Comparison of ENCODE assay signal across 29 cellular contexts in the genomic region with DNA sequence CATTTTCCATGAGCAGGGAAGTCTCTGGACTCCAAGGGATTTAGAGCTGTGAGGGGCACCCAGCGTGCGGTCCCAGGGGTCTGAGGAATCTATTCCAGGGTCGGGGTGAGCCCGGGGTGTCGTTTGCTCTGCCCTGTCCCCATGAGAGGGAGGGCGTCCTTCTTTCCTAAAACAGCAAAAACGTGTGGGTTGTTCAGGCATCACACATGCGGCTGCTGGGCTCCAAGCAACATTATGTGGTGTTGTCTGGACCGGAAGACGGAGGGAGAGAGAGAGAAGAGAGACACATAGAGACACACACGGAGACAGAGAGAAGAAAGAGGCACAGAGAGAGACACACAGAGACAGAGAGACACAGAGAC. TPM values are rescaled to one million over a fixed set of nuclear protein-coding genes. Genes with fewer than 3 reads are reported as not detected.
DNase-seq lines count a peak whose midpoint lies in the region; ATAC-seq and TF ChIP-seq lines count a peak whose summit lies in the region.
"Had no signal": no experiment of that assay in that cellular context is flagged by ENCODE, and none has a peak within 500 bp of the region (broad histone marks: within the 10 kb centered on the region; RNA-seq: fewer than 3 reads in every experiment).

No MANE protein-coding gene starts in this region.

- WGBS in mammary epithelial cell (ENCODE audit: low coverage, missing lambda C conversion rate), result 71% methylated on average over 8 of the region's 11 CpGs
- WGBS in heart left ventricle, 4 donors, result 62 to 75% (median 64%) methylated on average over 11 of the region's 11 CpGs

- DNase-seq in breast epithelium (ENCODE audit: low spot score in 2 of 2), result peak; percentile 6 to 45
- DNase-seq in mammary epithelial cell, result no peak
- DNase-seq in heart left ventricle, result no peak
- no peak for DNase-seq in osteoblast (ENCODE audit: insufficient read length, low spot score, missing footprints)
- no peak for DNase-seq in activated CD8-positive, alpha-beta memory T cell treated with anti-CD3 and anti-CD28 coated beads, Interleukin-2, amount 10 ng/mL, durations not matched to agents 7 days and 5 days
- DNase-seq in activated naive CD4-positive, alpha-beta T cell treated with anti-CD3 and anti-CD28 coated beads for 36 hours, result no peak
- DNase-seq: activated CD4-positive, CD25-positive, alpha-beta regulatory T cell treated with anti-CD3 and anti-CD28 coated beads, Interleukin-2, amount 50 U/mL, for 72 hours; activated CD8-positive, alpha-beta T cell treated with anti-CD3 and anti-CD28 coated beads, Interleukin-2, amount 10 ng/mL, durations not matched to agents 7 days and 5 days; activated gamma-delta T cell treated with Interleukin-2 at 50 U/mL for 16 hours; AML-193; CD8-positive, alpha-beta memory T cell; GOT3; left colon; natural killer cell; NCI-H187; NCI-H2171 treated with DMSO at 0.1 percent for 48 hours; NCI-H526; SJCRH30; stimulated activated naive CD8-positive, alpha-beta T cell treated with anti-CD3 and anti-CD28 coated beads, Interleukin-15, amount 100 ng/mL, for 72 hours; transverse colon had no signal

- no peaks in the 10 kb centered on the region for H3K9me3 Mint-ChIP-seq in activated CD8-positive, alpha-beta memory T cell treated with anti-CD3 and anti-CD28 coated beads, Interleukin-2, amount 10 ng/mL, durations not matched to agents 7 days and 5 days (ENCODE audit: low read depth)
- no peaks in the 10 kb centered on the region for H3K9me3 Mint-ChIP-seq in activated naive CD4-positive, alpha-beta T cell treated with anti-CD3 and anti-CD28 coated beads for 36 hours
- H3K9me3 Mint-ChIP-seq: brain; CD8-positive, alpha-beta memory T cell; natural killer cell; stimulated activated naive CD8-positive, alpha-beta T cell treated with anti-CD3 and anti-CD28 coated beads, Interleukin-15, amount 100 ng/mL, for 72 hours; T-cell had no signal

- CTCF ChIA-PET in mammary epithelial cell (lab: Charles Lee; ENCODE audit: low non-redundant PET), result no interaction called here
- CTCF ChIA-PET in activated CD8-positive, alpha-beta memory T cell treated with anti-CD3 and anti-CD28 coated beads, Interleukin-2, amount 10 ng/mL, durations not matched to agents 7 days and 5 days (lab: Charles Lee), result no interaction called here
- CTCF ChIA-PET in activated naive CD4-positive, alpha-beta T cell treated with anti-CD3 and anti-CD28 coated beads for 36 hours (lab: Charles Lee), result no interaction called here

- no peak overlapping the region for H3K9ac ChIP-seq in mammary epithelial cell (ENCODE audit: insufficient read depth, low read length)

- no peaks in the 10 kb centered on the region for H4K20me1 ChIP-seq in mammary epithelial cell (ENCODE audit: insufficient read depth, low read length)
- H4K20me1 ChIP-seq in osteoblast (ENCODE audit: insufficient read depth, low read length), result no peaks in the 10 kb centered on the region

- in situ Hi-C loops in mammary epithelial cell (cut with MboI; ENCODE audit: low sequenced_read_pairs in 2 of 2), result no loop called here

- dilution Hi-C loops in mammary epithelial cell (cut with HindIII; ENCODE audit: low sequenced_read_pairs), result no loop called here

- intact Hi-C loops in breast epithelium (cut with DNase I; ENCODE audit: low total_unique reads), result no loop called here
- intact Hi-C loops in mammary epithelial cell (cut with micrococcal nuclease), result no loop called here
- intact Hi-C loops in heart left ventricle (cut with DNase I), result loop anchor here in 1 of 10 donors (10.0 kb wide), 1 partner anchor 144 kb away; no protein-coding TSS in a partner anchor
- intact Hi-C loops in activated naive CD4-positive, alpha-beta T cell treated with anti-CD3 and anti-CD28 coated beads for 36 hours (cut with micrococcal nuclease), result no loop called here

- H3K27me3 Mint-ChIP-seq in activated CD8-positive, alpha-beta memory T cell treated with anti-CD3 and anti-CD28 coated beads, Interleukin-2, amount 10 ng/mL, durations not matched to agents 7 days and 5 days, result no peaks in the 10 kb centered on the region
- H3K27me3 Mint-ChIP-seq in activated naive CD4-positive, alpha-beta T cell treated with anti-CD3 and anti-CD28 coated beads for 36 hours (ENCODE audit: low read depth), result peaks cover 10% of the 10 kb centered on the region
- H3K27me3 Mint-ChIP-seq: stimulated activated naive CD8-positive, alpha-beta T cell treated with anti-CD3 and anti-CD28 coated beads, Interleukin-15, amount 100 ng/mL, for 72 hours; T-cell had no signal

- no peak overlapping the region for H3K27ac ChIP-seq in breast epithelium
- H3K27ac ChIP-seq in mammary epithelial cell (ENCODE audit: insufficient read depth, low read depth, low read length), result no peak overlapping the region
- H3K27ac ChIP-seq in heart left ventricle, result peak overlapping the region in 7 of 12 donors; percentile 27 to 68 (median 57)
- H3K27ac ChIP-seq in osteoblast (ENCODE audit: low read depth, low read length), result no peak overlapping the region
- H3K27ac ChIP-seq: 22Rv1, HL-60, ovary, Peyer's patch, SJCRH30, transverse colon had no signal

- ATAC-seq in heart left ventricle, result peak in 2 of 4 donors; percentile 33 to 44
- ATAC-seq in HG03175 (IDR thresholded peaks at IDR 0.05; ENCODE audit: unreplicated experiment), result no peak
- ATAC-seq in activated CD8-positive, alpha-beta memory T cell treated with anti-CD3 and anti-CD28 coated beads, Interleukin-2, amount 10 ng/mL, durations not matched to agents 7 days and 5 days, result no peak
- no peak for ATAC-seq in GM19452 (IDR thresholded peaks at IDR 0.05; ENCODE audit: unreplicated experiment)
- ATAC-seq: activated CD8-positive, alpha-beta T cell treated with anti-CD3 and anti-CD28 coated beads, Interleukin-2, amount 10 ng/mL, durations not matched to agents 7 days and 5 days; left colon; natural killer cell; stimulated activated naive CD8-positive, alpha-beta T cell treated with anti-CD3 and anti-CD28 coated beads, Interleukin-15, amount 100 ng/mL, for 72 hours; T-cell had no signal

- H3K4me3 ChIP-seq in breast epithelium, result no peak overlapping the region
- H3K4me3 ChIP-seq in mammary epithelial cell (replicated peaks in 1 of 3; ENCODE audit: insufficient read depth in 1 of 3, low read depth in 2 of 3, low read length in 3 of 3), result no peak overlapping the region
- H3K4me3 ChIP-seq in heart left ventricle, result no peak overlapping the region
- H3K4me3 ChIP-seq in osteoblast (ENCODE audit: insufficient read depth, low read length), result no peak overlapping the region
- H3K4me3 ChIP-seq: coronary artery, ovary, Peyer's patch, SJCRH30, transverse colon had no signal

- BruUV-seq in mammary epithelial cell (replicated peaks; lab: Mats Ljungman, UMichigan), result no TSS peak

- no peaks in the 10 kb centered on the region for H3K4me1 ChIP-seq in breast epithelium
- peaks cover 3% of the 10 kb centered on the region for H3K4me1 ChIP-seq in mammary epithelial cell (ENCODE audit: insufficient read depth, low read length)
- H3K4me1 ChIP-seq in heart left ventricle, result peaks cover 0 to 19% (median 4%) of the 10 kb centered on the region in 12 donors
- peaks cover 15% of the 10 kb centered on the region for H3K4me1 ChIP-seq in osteoblast (ENCODE audit: insufficient read depth, low read length)
- H3K4me1 ChIP-seq: Peyer's patch had no signal

- H3K4me1 Mint-ChIP-seq in activated CD8-positive, alpha-beta memory T cell treated with anti-CD3 and anti-CD28 coated beads, Interleukin-2, amount 10 ng/mL, durations not matched to agents 7 days and 5 days, result no peaks in the 10 kb centered on the region
- no peaks in the 10 kb centered on the region for H3K4me1 Mint-ChIP-seq in activated naive CD4-positive, alpha-beta T cell treated with anti-CD3 and anti-CD28 coated beads for 36 hours (ENCODE audit: low read depth)
- H3K4me1 Mint-ChIP-seq: CD8-positive, alpha-beta memory T cell; natural killer cell; stimulated activated naive CD8-positive, alpha-beta T cell treated with anti-CD3 and anti-CD28 coated beads, Interleukin-15, amount 100 ng/mL, for 72 hours; T-cell had no signal

- no peak overlapping the region for H3K4me3 Mint-ChIP-seq in activated CD8-positive, alpha-beta memory T cell treated with anti-CD3 and anti-CD28 coated beads, Interleukin-2, amount 10 ng/mL, durations not matched to agents 7 days and 5 days
- H3K4me3 Mint-ChIP-seq in activated naive CD4-positive, alpha-beta T cell treated with anti-CD3 and anti-CD28 coated beads for 36 hours, result no peak overlapping the region
- H3K4me3 Mint-ChIP-seq: activated CD8-positive, alpha-beta T cell treated with anti-CD3 and anti-CD28 coated beads, Interleukin-2, amount 10 ng/mL, durations not matched to agents 7 days and 5 days; brain; CD8-positive, alpha-beta memory T cell; natural killer cell; stimulated activated naive CD8-positive, alpha-beta T cell treated with anti-CD3 and anti-CD28 coated beads, Interleukin-15, amount 100 ng/mL, for 72 hours; T-cell had no signal

- H3K4me2 ChIP-seq in mammary epithelial cell (ENCODE audit: insufficient read depth, low read depth, low read length), result no peak overlapping the region
- no peak overlapping the region for H3K4me2 ChIP-seq in osteoblast (ENCODE audit: insufficient read depth, low read length)

- TF ChIP-seq POLR2A in breast epithelium (IDR thresholded peaks at IDR 0.05), result no peak
- TF ChIP-seq POLR2A in heart left ventricle (IDR thresholded peaks at IDR 0.05), result no peak

- H3K36me3 Mint-ChIP-seq in activated CD8-positive, alpha-beta memory T cell treated with anti-CD3 and anti-CD28 coated beads, Interleukin-2, amount 10 ng/mL, durations not matched to agents 7 days and 5 days, result no peaks in the 10 kb centered on the region
- no peaks in the 10 kb centered on the region for H3K36me3 Mint-ChIP-seq in activated naive CD4-positive, alpha-beta T cell treated with anti-CD3 and anti-CD28 coated beads for 36 hours (ENCODE audit: low read depth)
- H3K36me3 Mint-ChIP-seq: brain; CD8-positive, alpha-beta memory T cell; natural killer cell; T-cell had no signal

- no peaks in the 10 kb centered on the region for H3K79me2 ChIP-seq in mammary epithelial cell (ENCODE audit: insufficient read depth, low read length)
- no peaks in the 10 kb centered on the region for H3K79me2 ChIP-seq in osteoblast (ENCODE audit: insufficient read depth, low read length)

- TF ChIP-seq CTCF in breast epithelium (IDR thresholded peaks at IDR 0.05) (no peak), mammary epithelial cell (conservative IDR thresholded peaks at IDR 0.05 in 1 of 2, IDR thresholded peaks at IDR 0.05 in 1 of 2; ENCODE audit: extremely low read depth in 1 of 2, insufficient read depth in 1 of 2, low read depth in 1 of 2, low read length in 2 of 2) (no peak), heart left ventricle (IDR thresholded peaks at IDR 0.05) (no peak), osteoblast (IDR thresholded peaks at IDR 0.05; ENCODE audit: extremely low read depth, low read depth, low read length) (no peak)

- no peak overlapping the region for H3K27ac Mint-ChIP-seq in activated CD8-positive, alpha-beta memory T cell treated with anti-CD3 and anti-CD28 coated beads, Interleukin-2, amount 10 ng/mL, durations not matched to agents 7 days and 5 days
- no peak overlapping the region for H3K27ac Mint-ChIP-seq in activated naive CD4-positive, alpha-beta T cell treated with anti-CD3 and anti-CD28 coated beads for 36 hours
- H3K27ac Mint-ChIP-seq: activated CD8-positive, alpha-beta T cell treated with anti-CD3 and anti-CD28 coated beads, Interleukin-2, amount 10 ng/mL, durations not matched to agents 7 days and 5 days; CD8-positive, alpha-beta memory T cell; natural killer cell; stimulated activated naive CD8-positive, alpha-beta T cell treated with anti-CD3 and anti-CD28 coated beads, Interleukin-15, amount 100 ng/mL, for 72 hours; T-cell had no signal

- H3K27me3 ChIP-seq in breast epithelium, result no peaks in the 10 kb centered on the region
- no peaks in the 10 kb centered on the region for H3K27me3 ChIP-seq in mammary epithelial cell (ENCODE audit: insufficient read depth, low read length)
- H3K27me3 ChIP-seq in heart left ventricle, result peaks cover 0 to 34% (median 6%) of the 10 kb centered on the region in 9 donors
- no peaks in the 10 kb centered on the region for H3K27me3 ChIP-seq in osteoblast (ENCODE audit: insufficient read depth, low read length)
- H3K27me3 ChIP-seq: ovary, Peyer's patch, SJCRH30, transverse colon had no signal

- no peak overlapping the region for H2AFZ ChIP-seq in mammary epithelial cell (ENCODE audit: low read depth, low read length)
- peak overlapping the region; percentile 75 for H2AFZ ChIP-seq in osteoblast (ENCODE audit: low read length)

- H3K36me3 ChIP-seq in breast epithelium, result no peaks in the 10 kb centered on the region
- no peaks in the 10 kb centered on the region for H3K36me3 ChIP-seq in mammary epithelial cell (ENCODE audit: insufficient read depth, low read length)
- H3K36me3 ChIP-seq in heart left ventricle, result no peaks in the 10 kb centered on the region
- no peaks in the 10 kb centered on the region for H3K36me3 ChIP-seq in osteoblast (ENCODE audit: insufficient read depth, low read length)
- H3K36me3 ChIP-seq: ovary, Peyer's patch, SJCRH30, transverse colon had no signal

- H3K9me3 ChIP-seq in breast epithelium, result no peaks in the 10 kb centered on the region
- H3K9me3 ChIP-seq in mammary epithelial cell (replicated peaks; ENCODE audit: insufficient read depth, low read length), result peaks cover 18% of the 10 kb centered on the region
- H3K9me3 ChIP-seq in heart left ventricle, result peaks cover 0 to 4% (median 0%) of the 10 kb centered on the region in 12 donors
- H3K9me3 ChIP-seq in osteoblast (ENCODE audit: low read depth, low read length), result peaks cover 3% of the 10 kb centered on the region
- H3K9me3 ChIP-seq: ovary, Peyer's patch, transverse colon had no signal

RNA-seq across cellular contexts. Expression of gene COL5A1, which starts 42.7 kb away (rescaled TPM):
- 10 to 100 TPM; 12.1 to 17.0 (median 15.4) TPM for total RNA-seq in breast epithelium
- 10 to 100 TPM in 1 of 2 donors, 1 to 10 TPM in 1; 7.2 to 22.8 TPM for total RNA-seq in mammary epithelial cell
- 1.2 TPM for polyA plus RNA-seq in mammary epithelial cell
- 5.4 TPM for polyA minus RNA-seq in mammary epithelial cell
- 10 to 100 TPM in 7 of 9 donors, 1 to 10 TPM in 2; 7.6 to 91.3 (median 13.4) TPM for total RNA-seq in heart left ventricle
- polyA plus RNA-seq in heart left ventricle, result 10 to 100 TPM in 1 of 2 donors, 1 to 10 TPM in 1; 8.5 to 18.9 TPM
- total RNA-seq in osteoblast, result 571 and 801 TPM in 2 replicates
- total RNA-seq in activated CD8-positive, alpha-beta memory T cell treated with anti-CD3 and anti-CD28 coated beads, Interleukin-2, amount 10 ng/mL, durations not matched to agents 7 days and 5 days, result under 1 TPM; 0.09 to 0.16 TPM
- total RNA-seq in activated naive CD4-positive, alpha-beta T cell treated with anti-CD3 and anti-CD28 coated beads for 36 hours, result under 1 TPM in 1 of 2 experiments, not detected in 1; 0.10 TPM

Comparison
In these comparisons a context has a peak if more than half of its experiments do, and no peak if none do; other contexts are left out.
1. DNase-seq: peak in breast epithelium (2 of 2); none in mammary epithelial cell (single experiment), heart left ventricle (0 of 5), osteoblast (single experiment), activated CD8-positive, alpha-beta memory T cell treated with anti-CD3 and anti-CD28 coated beads, Interleukin-2, amount 10 ng/mL, durations not matched to agents 7 days and 5 days (single experiment) and activated naive CD4-positive, alpha-beta T cell treated with anti-CD3 and anti-CD28 coated beads for 36 hours (single experiment).
2. H3K27ac ChIP-seq: peak in heart left ventricle (7 of 12); none in breast epithelium (0 of 2), mammary epithelial cell (single experiment) and osteoblast (single experiment).